In the genomic region with DNA sequence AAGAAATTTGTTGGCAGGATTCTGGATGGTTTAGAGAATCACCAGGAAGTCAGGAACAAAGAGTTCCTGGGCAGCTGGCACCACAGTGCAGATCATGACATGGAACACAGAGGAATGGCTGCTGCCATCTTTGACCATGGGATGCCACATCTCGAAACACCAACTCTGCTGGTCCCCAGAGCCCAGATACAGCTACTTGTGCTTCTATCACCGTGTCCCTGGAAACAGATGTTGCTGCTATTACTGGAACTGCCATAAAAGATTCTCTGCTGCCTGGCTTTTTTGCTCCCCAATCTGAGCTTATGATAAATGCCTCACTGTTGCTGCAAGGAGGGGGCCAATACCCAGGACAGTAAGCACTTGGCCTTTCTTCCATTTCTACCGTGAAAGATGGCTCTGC, we compare ENCODE assay signal across 28 cellular contexts.
"Had no signal": no experiment of that assay in that cellular context is flagged by ENCODE, and none has a peak within 500 bp of the region (broad histone marks: within the 10 kb centered on the region; RNA-seq: fewer than 3 reads in every experiment).

No MANE protein-coding gene starts in this region.

- H3K9me3 ChIP-seq: ascending aorta, body of pancreas, Peyer's patch, SJSA1 had no signal

- H3K36me3 Mint-ChIP-seq: activated CD4-positive, alpha-beta memory T cell treated with anti-CD3 and anti-CD28 coated beads for 36 hours; activated naive CD4-positive, alpha-beta T cell treated with anti-CD3 and anti-CD28 coated beads, Interleukin-2, amount 50 U/mL, for 72 hours; WTC11 had no signal

- ATAC-seq: activated naive CD4-positive, alpha-beta T cell treated with anti-CD3 and anti-CD28 coated beads, Interleukin-2, amount 50 U/mL, for 72 hours; activated naive CD8-positive, alpha-beta T cell treated with anti-CD3 and anti-CD28 coated beads, Interleukin-2, amount 50 U/mL, for 24 hours; activated T-cell treated with anti-CD3 and anti-CD28 coated beads, Interleukin-2, amount 50 U/mL, for 4 hours; body of pancreas; SK-N-SH treated with all-trans-retinoic acid at 6 μM for 48 hours; WTC11 had no signal

- H3K4me1 ChIP-seq: body of pancreas, Peyer's patch had no signal

- H3K27me3 ChIP-seq: ascending aorta, body of pancreas, Peyer's patch, SJSA1 had no signal

- H3K27me3 Mint-ChIP-seq: activated CD4-positive, alpha-beta memory T cell treated with anti-CD3 and anti-CD28 coated beads for 36 hours had no signal

- H3K4me3 Mint-ChIP-seq: activated CD4-positive, alpha-beta memory T cell treated with anti-CD3 and anti-CD28 coated beads for 36 hours; activated CD4-positive, alpha-beta T cell treated with anti-CD3 and anti-CD28 coated beads, Interleukin-2, amount 10 ng/mL, durations not matched to agents 7 days and 5 days; activated naive CD8-positive, alpha-beta T cell treated with anti-CD3 and anti-CD28 coated beads, Interleukin-2, amount 50 U/mL, for 24 hours; activated T-cell treated with anti-CD3 and anti-CD28 coated beads, Interleukin-2, amount 50 U/mL, for 4 hours; IgD-negative memory B cell; T-helper 1 cell treated with Interleukin-12 subunit alpha and Interleukin-12 subunit beta and Interleukin-4 antibody, amounts not matched to agents 30 μg/mL and 1 μg/mL, for 36 hours; WTC11 had no signal

- H3K4me1 Mint-ChIP-seq: WTC11 had no signal

- H3K4me3 ChIP-seq: ascending aorta, body of pancreas, Peyer's patch, SJSA1 had no signal

- H3K27ac ChIP-seq: ascending aorta, body of pancreas, Peyer's patch, RWPE1, SJSA1 had no signal

- H3K36me3 ChIP-seq: ascending aorta, Peyer's patch, SJSA1 had no signal

- H3K9me3 Mint-ChIP-seq: activated CD4-positive, alpha-beta memory T cell treated with anti-CD3 and anti-CD28 coated beads for 36 hours; activated naive CD4-positive, alpha-beta T cell treated with anti-CD3 and anti-CD28 coated beads, Interleukin-2, amount 50 U/mL, for 72 hours; activated naive CD8-positive, alpha-beta T cell treated with anti-CD3 and anti-CD28 coated beads, Interleukin-2, amount 50 U/mL, for 24 hours; activated T-cell treated with anti-CD3 and anti-CD28 coated beads, Interleukin-2, amount 50 U/mL, for 4 hours; T-helper 1 cell treated with Interleukin-12 subunit alpha and Interleukin-12 subunit beta and Interleukin-4 antibody, amounts not matched to agents 30 μg/mL and 1 μg/mL, for 36 hours had no signal

- DNase-seq: activated CD4-positive, alpha-beta memory T cell treated with anti-CD3 and anti-CD28 coated beads for 36 hours; activated CD4-positive, alpha-beta T cell treated with anti-CD3 and anti-CD28 coated beads for 1 hour; activated CD4-positive, alpha-beta T cell treated with anti-CD3 and anti-CD28 coated beads, Interleukin-2, amount 10 ng/mL, durations not matched to agents 7 days and 5 days; activated CD8-positive, alpha-beta memory T cell treated with anti-CD3 and anti-CD28 coated beads for 24 hours; activated effector memory CD4-positive, alpha-beta T cell treated with anti-CD3 and anti-CD28 coated beads, Interleukin-2, amount 50 U/mL, for 16 hours; activated naive CD4-positive, alpha-beta T cell treated with Interleukin-2 at 50 U/mL for 16 hours; activated naive CD8-positive, alpha-beta T cell treated with anti-CD3 and anti-CD28 coated beads, Interleukin-2, amount 50 U/mL, for 24 hours; activated T-cell treated with anti-CD3 and anti-CD28 coated beads, Interleukin-2, amount 50 U/mL, for 4 hours; amniotic stem cell; body of pancreas; KG1; NCI-H1048; NCI-H146; NCI-H187 treated with DMSO at 0.1 percent for 48 hours; NCI-H510A treated with DMSO at 0.1 percent for 48 hours; NCI-H69; NK-92 treated with Interleukin-12 subunit alpha and Interleukin-12 subunit beta, amount 100 ng/mL, for 24 hours; Peyer's patch; Right ventricle myocardium superior; T-helper 9 cell had no signal

- H3K27ac Mint-ChIP-seq: activated CD4-positive, alpha-beta memory T cell treated with anti-CD3 and anti-CD28 coated beads for 36 hours; activated CD4-positive, alpha-beta T cell treated with anti-CD3 and anti-CD28 coated beads, Interleukin-2, amount 10 ng/mL, durations not matched to agents 7 days and 5 days; activated naive CD4-positive, alpha-beta T cell treated with anti-CD3 and anti-CD28 coated beads, Interleukin-2, amount 50 U/mL, for 72 hours; activated naive CD8-positive, alpha-beta T cell treated with anti-CD3 and anti-CD28 coated beads, Interleukin-2, amount 50 U/mL, for 24 hours; IgD-negative memory B cell; T-helper 1 cell treated with Interleukin-12 subunit alpha and Interleukin-12 subunit beta and Interleukin-4 antibody, amounts not matched to agents 30 μg/mL and 1 μg/mL, for 36 hours; WTC11 had no signal
